ENCODE assay signal across 8 cellular contexts in genomic region chr1:174800221-174800791, GRCh38.
DNase-seq lines count a peak whose midpoint lies in the region; ATAC-seq and TF ChIP-seq lines count a peak whose summit lies in the region.

No MANE protein-coding gene starts in this region.

- CTCF ChIA-PET in PC-9 (lab: Charles Lee) = interaction anchor here (0.9 to 1.0 kb wide), 2 partner anchors 65 to 72 kb away, joined by 3 to 5 read pairs; no protein-coding TSS in a partner anchor

- H3K9me3 ChIP-seq in PC-9 (ENCODE audit: insufficient read depth, low read depth) = no peaks in the 10 kb centered on the region

- H3K4me3 ChIP-seq in PC-9 = peak overlapping the region; percentile 52; the same call in 1 of the 2 replicates

- no peak for TF ChIP-seq CTCF in PC-9 (conservative IDR thresholded peaks at IDR 0.05)

- H3K9me2 ChIP-seq in PC-9 (ENCODE audit: insufficient read depth) = no peaks in the 10 kb centered on the region

- no peaks in the 10 kb centered on the region for H3K9me3 Mint-ChIP-seq in effector memory CD8-positive, alpha-beta T cell

- no peaks in the 10 kb centered on the region for H3K36me3 ChIP-seq in PC-9 (ENCODE audit: low read depth)

- H3K4me1 ChIP-seq in PC-9 (replicated peaks; ENCODE audit: insufficient read depth) = peaks cover 28% of the 10 kb centered on the region

- DNase-seq in DMS 273 (lab: John Stamatoyannopoulos, UW; ENCODE audit: unreplicated experiment) = peak; percentile 63
- DNase-seq in DMS 273 treated with DMSO at 0.1 percent for 48 hours (lab: John Stamatoyannopoulos, UW) = no peak
- DNase-seq in PC-9 = no peak
- no peak for DNase-seq in effector memory CD8-positive, alpha-beta T cell
- peak; percentile 11 for DNase-seq in mucosa of gallbladder (ENCODE audit: low spot score)
- DNase-seq in ureter (ENCODE audit: low spot score) = no peak
- no peak for DNase-seq in SW480 (ENCODE audit: low spot score)

- TSS peak; percentile 74 for BruUV-seq in PC-9 (replicated peaks; lab: Mats Ljungman, UMichigan)

- H3K4me3 Mint-ChIP-seq in effector memory CD8-positive, alpha-beta T cell = no peak overlapping the region

- peaks cover 6 to 11% of the 10 kb centered on the region in 2 donors for H3K4me1 Mint-ChIP-seq in effector memory CD8-positive, alpha-beta T cell (ENCODE audit: low read depth in 2 of 2)

- H3K79me2 ChIP-seq in PC-9 (ENCODE audit: low read depth) = no peaks in the 10 kb centered on the region

- H3F3A ChIP-seq in PC-9 (ENCODE audit: insufficient read depth, low read depth) = peaks cover 22% of the 10 kb centered on the region

- peak overlapping the region; percentile 72; the same call in 1 of the 2 replicates for H3K27ac ChIP-seq in PC-9

- no peaks in the 10 kb centered on the region for H3K27me3 ChIP-seq in PC-9 (ENCODE audit: insufficient read depth, low read depth)

- H3K36me3 Mint-ChIP-seq in effector memory CD8-positive, alpha-beta T cell (ENCODE audit: insufficient read depth) = no peaks in the 10 kb centered on the region

- H3K27me3 Mint-ChIP-seq in effector memory CD8-positive, alpha-beta T cell = no peaks in the 10 kb centered on the region

- no peak overlapping the region for H3K27ac Mint-ChIP-seq in effector memory CD8-positive, alpha-beta T cell

- H3K4me2 ChIP-seq in PC-9 = peak overlapping the region; percentile 90

- intact Hi-C loops in PC-9 (cut with micrococcal nuclease; ENCODE audit: unreplicated experiment) = no loop called here

- no peaks in the 10 kb centered on the region for H4K20me1 ChIP-seq in PC-9 (ENCODE audit: insufficient read depth)

- H2AFZ ChIP-seq in PC-9 = peak overlapping the region; percentile 75; the same call in 1 of the 2 replicates

- POLR2A ChIA-PET in PC-9 (lab: Charles Lee; ENCODE audit: unreplicated experiment) = interaction anchor here (0.5 to 1.0 kb wide), 8 partner anchors 8 to 1407 kb away, joined by 4 to 7 read pairs (median 6); partner anchors contain the start of gene CACYBP

- ATAC-seq in effector memory CD8-positive, alpha-beta T cell (replicated peaks) = peak; percentile 6
- no peak for ATAC-seq in HG03520 (IDR thresholded peaks at IDR 0.05; ENCODE audit: unreplicated experiment)

Comparison
In these comparisons a context has a peak if more than half of its experiments do, and no peak if none do; other contexts are left out.
1. DNase-seq: peak in DMS 273 (single experiment) and mucosa of gallbladder (single experiment); none in DMS 273 treated with DMSO at 0.1 percent for 48 hours (single experiment), PC-9 (0 of 2), effector memory CD8-positive, alpha-beta T cell (0 of 3), ureter (single experiment) and SW480 (single experiment).